In the genomic region with DNA sequence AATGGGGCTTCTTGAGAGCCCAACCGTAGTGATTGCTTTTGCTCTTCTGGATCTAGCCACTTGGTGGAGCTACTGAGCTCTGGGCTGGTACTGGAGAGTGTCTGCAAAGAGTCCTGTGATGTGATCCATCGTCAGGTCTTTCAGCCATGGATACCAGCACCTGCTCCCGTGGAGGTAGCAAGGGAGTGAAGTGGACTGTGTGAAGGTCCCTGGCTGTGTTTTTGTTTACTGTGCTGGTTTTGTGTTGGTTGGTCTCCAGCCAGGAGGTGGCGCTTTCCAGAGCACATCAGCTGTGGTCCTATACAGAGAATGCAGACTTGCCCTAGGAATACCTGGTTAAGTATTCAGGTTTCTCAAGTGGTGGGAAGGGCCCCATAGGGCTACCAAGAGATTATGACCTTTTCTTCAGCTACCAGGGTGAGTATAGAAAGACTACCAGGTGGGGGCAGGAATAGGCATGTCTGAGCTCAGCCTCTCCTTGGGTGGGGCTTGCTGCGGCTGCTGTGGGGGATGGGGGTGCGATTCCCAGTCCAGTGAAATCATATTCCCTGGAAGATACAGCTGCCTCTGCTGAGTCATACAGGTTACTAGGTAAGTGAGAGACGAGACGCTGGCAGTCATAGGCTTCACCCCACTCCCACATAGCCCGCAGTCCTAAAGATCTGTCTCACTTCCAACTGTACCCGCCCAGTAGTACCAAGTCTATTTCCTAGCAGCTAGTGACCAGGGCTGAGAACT, we compare ENCODE assay signal across 14 cellular contexts.
DNase-seq lines count a peak whose midpoint lies in the region; ATAC-seq and TF ChIP-seq lines count a peak whose summit lies in the region.
"Had no signal": no experiment of that assay in that cellular context is flagged by ENCODE, and none has a peak within 500 bp of the region (broad histone marks: within the 10 kb centered on the region; RNA-seq: fewer than 3 reads in every experiment).

No MANE protein-coding gene starts in this region.

- H3K9me3 Mint-ChIP-seq in GM23338 = peaks cover 7% of the 10 kb centered on the region; the same call in 1 of the 3 replicates
- H3K9me3 Mint-ChIP-seq in Calu3 (ENCODE audit: low read depth, unreplicated experiment) = peaks cover 8% of the 10 kb centered on the region
- H3K9me3 Mint-ChIP-seq in activated CD4-positive, alpha-beta T cell treated with anti-CD3 and anti-CD28 coated beads for 36 hours (ENCODE audit: low read depth) = peaks cover 22% of the 10 kb centered on the region

- H3K4me3 ChIP-seq in AG09309 (ENCODE audit: control insufficient read depth, low read depth, low read length) (no peak overlapping the region), GM23338 (no peak overlapping the region), RWPE2 (ENCODE audit: severe bottlenecking) (no peak overlapping the region), fibroblast of pulmonary artery (replicated peaks; ENCODE audit: low read depth, low read length) (no peak overlapping the region)
- H3K4me3 ChIP-seq: BLaER1 had no signal

- intact Hi-C loops in Calu3 (cut with micrococcal nuclease; ENCODE audit: unreplicated experiment) = no loop called here
- intact Hi-C loops in activated CD4-positive, alpha-beta T cell treated with anti-CD3 and anti-CD28 coated beads for 36 hours (cut with DNase I, micrococcal nuclease) = no loop called here

- no peaks in the 10 kb centered on the region for H3F3A ChIP-seq in GM23338 (replicated peaks; ENCODE audit: low read depth)

- H3K36me3 ChIP-seq in GM23338 (ENCODE audit: insufficient read depth) = no peaks in the 10 kb centered on the region
- H3K36me3 ChIP-seq in RWPE2 (ENCODE audit: low read depth) = no peaks in the 10 kb centered on the region
- H3K36me3 ChIP-seq: BLaER1 had no signal

- H3K27me3 ChIP-seq in GM23338 (ENCODE audit: insufficient read depth) (no peaks in the 10 kb centered on the region), RWPE2 (ENCODE audit: insufficient read depth, poor library complexity, severe bottlenecking) (no peaks in the 10 kb centered on the region)
- H3K27me3 ChIP-seq: BLaER1 had no signal

- peak overlapping the region; percentile 87 for H2AFZ ChIP-seq in GM23338

- peaks cover 3% of the 10 kb centered on the region; the same call in 1 of the 2 replicates for H3K9me2 ChIP-seq in GM23338 (ENCODE audit: insufficient read depth)

- no peak overlapping the region for H3K4me3 Mint-ChIP-seq in GM23338
- H3K4me3 Mint-ChIP-seq in Calu3 (ENCODE audit: low read depth, unreplicated experiment) = no peak overlapping the region
- no peak overlapping the region for H3K4me3 Mint-ChIP-seq in activated CD4-positive, alpha-beta T cell treated with anti-CD3 and anti-CD28 coated beads for 36 hours
- H3K4me3 Mint-ChIP-seq: activated CD4-positive, alpha-beta memory T cell treated with anti-CD3 and anti-CD28 coated beads for 36 hours; activated naive CD8-positive, alpha-beta T cell treated with anti-CD3 and anti-CD28 coated beads for 36 hours; immature natural killer cell had no signal

- CTCF ChIA-PET in Calu3 (lab: Charles Lee) = no interaction called here
- CTCF ChIA-PET in activated CD4-positive, alpha-beta T cell treated with anti-CD3 and anti-CD28 coated beads for 36 hours (lab: Charles Lee) = interaction anchor here (0.9 kb wide), 1 partner anchor 13 kb away, joined by 3 read pairs; no protein-coding TSS in a partner anchor

- peaks cover 5% of the 10 kb centered on the region for H3K9me3 ChIP-seq in RWPE2 (ENCODE audit: severe bottlenecking)

- no TSS peak for BruUV-seq in Calu3 (replicated peaks; lab: Mats Ljungman, UMichigan)

- DNase-seq in AG09309 (ENCODE audit: low read depth) (no peak), GM23338 (ENCODE audit: low spot score) (peak; percentile 69), RWPE2 (ENCODE audit: low spot score) (peak; percentile 89), fibroblast of pulmonary artery (ENCODE audit: low read depth) (no peak), Calu3 (no peak), NCI-H2196 treated with DMSO at 0.1 percent for 48 hours (lab: John Stamatoyannopoulos, UW; ENCODE audit: unreplicated experiment) (no peak)
- DNase-seq in activated CD4-positive, alpha-beta T cell treated with anti-CD3 and anti-CD28 coated beads for 36 hours = no peak
- DNase-seq: activated CD4-positive, alpha-beta memory T cell treated with anti-CD3 and anti-CD28 coated beads for 36 hours; activated naive CD8-positive, alpha-beta T cell treated with anti-CD3 and anti-CD28 coated beads for 36 hours; immature natural killer cell; small intestine had no signal

- H3K27ac ChIP-seq in GM23338 (ENCODE audit: low read depth) (no peak overlapping the region), RWPE2 (ENCODE audit: poor library complexity, severe bottlenecking) (peak overlapping the region; percentile 51)
- H3K27ac ChIP-seq: BLaER1 had no signal

- H3K4me1 Mint-ChIP-seq in GM23338 = peaks cover 12% of the 10 kb centered on the region
- H3K4me1 Mint-ChIP-seq in Calu3 (ENCODE audit: low read depth, unreplicated experiment) = no peaks in the 10 kb centered on the region
- H3K4me1 Mint-ChIP-seq in activated CD4-positive, alpha-beta T cell treated with anti-CD3 and anti-CD28 coated beads for 36 hours = no peaks in the 10 kb centered on the region
- H3K4me1 Mint-ChIP-seq: activated naive CD8-positive, alpha-beta T cell treated with anti-CD3 and anti-CD28 coated beads for 36 hours; immature natural killer cell had no signal

- H3K4me2 ChIP-seq in GM23338 = no peak overlapping the region
- H3K4me2 ChIP-seq: BLaER1 had no signal

- TF ChIP-seq CTCF in AG09309 (IDR thresholded peaks at IDR 0.05; ENCODE audit: control insufficient read depth, insufficient read depth, low read depth, low read length, missing control alignments) (peak; percentile 20), GM23338 (conservative IDR thresholded peaks at IDR 0.05; ENCODE audit: low read depth in 2 of 2) (peak; percentile 71 to 87), RWPE2 (IDR thresholded peaks at IDR 0.05; ENCODE audit: poor library complexity, severe bottlenecking) (peak; percentile 56), fibroblast of pulmonary artery (IDR thresholded peaks at IDR 0.05; ENCODE audit: low read length, missing control alignments) (peak; percentile 28), Calu3 (IDR thresholded peaks at IDR 0.05; ENCODE audit: unreplicated experiment) (no peak)

- ATAC-seq in GM23338 (peak; percentile 90), RWPE2 (ENCODE audit: low read depth) (peak; percentile 98), GM21390 (IDR thresholded peaks at IDR 0.05; ENCODE audit: unreplicated experiment) (no peak)
- no peak for ATAC-seq in activated CD4-positive, alpha-beta T cell treated with anti-CD3 and anti-CD28 coated beads for 36 hours
- ATAC-seq: HepG2 had no signal

- no peaks in the 10 kb centered on the region for H3K4me1 ChIP-seq in GM23338 (ENCODE audit: insufficient read depth)
- peaks cover 11% of the 10 kb centered on the region for H3K4me1 ChIP-seq in RWPE2 (ENCODE audit: insufficient read depth, poor library complexity, severe bottlenecking)

- H4K20me1 ChIP-seq in GM23338 (replicated peaks; ENCODE audit: insufficient read depth) = no peaks in the 10 kb centered on the region
- H4K20me1 ChIP-seq: BLaER1 had no signal

- H3K36me3 Mint-ChIP-seq in GM23338 (ENCODE audit: low read depth) = peaks cover 3% of the 10 kb centered on the region; the same call in 1 of the 3 replicates
- H3K36me3 Mint-ChIP-seq in Calu3 (ENCODE audit: insufficient read depth, unreplicated experiment) = no peaks in the 10 kb centered on the region
- no peaks in the 10 kb centered on the region for H3K36me3 Mint-ChIP-seq in activated CD4-positive, alpha-beta T cell treated with anti-CD3 and anti-CD28 coated beads for 36 hours (ENCODE audit: low read depth)
- H3K36me3 Mint-ChIP-seq: activated CD4-positive, alpha-beta memory T cell treated with anti-CD3 and anti-CD28 coated beads for 36 hours; activated naive CD8-positive, alpha-beta T cell treated with anti-CD3 and anti-CD28 coated beads for 36 hours had no signal

- no peak overlapping the region for H3K27ac Mint-ChIP-seq in GM23338
- H3K27ac Mint-ChIP-seq in Calu3 (ENCODE audit: unreplicated experiment) = no peak overlapping the region
- no peak overlapping the region for H3K27ac Mint-ChIP-seq in activated CD4-positive, alpha-beta T cell treated with anti-CD3 and anti-CD28 coated beads for 36 hours
- H3K27ac Mint-ChIP-seq: activated CD4-positive, alpha-beta memory T cell treated with anti-CD3 and anti-CD28 coated beads for 36 hours; activated naive CD8-positive, alpha-beta T cell treated with anti-CD3 and anti-CD28 coated beads for 36 hours; immature natural killer cell had no signal

- no peaks in the 10 kb centered on the region for H3K79me2 ChIP-seq in GM23338 (replicated peaks; ENCODE audit: insufficient read depth)

- H3K27me3 Mint-ChIP-seq in GM23338 (ENCODE audit: insufficient read depth, low read depth, poor library complexity) = peaks cover 7% of the 10 kb centered on the region
- H3K27me3 Mint-ChIP-seq in Calu3 (ENCODE audit: unreplicated experiment) = no peaks in the 10 kb centered on the region
- no peaks in the 10 kb centered on the region for H3K27me3 Mint-ChIP-seq in activated CD4-positive, alpha-beta T cell treated with anti-CD3 and anti-CD28 coated beads for 36 hours
- H3K27me3 Mint-ChIP-seq: activated CD4-positive, alpha-beta memory T cell treated with anti-CD3 and anti-CD28 coated beads for 36 hours; activated naive CD8-positive, alpha-beta T cell treated with anti-CD3 and anti-CD28 coated beads for 36 hours had no signal

- POLR2A ChIA-PET in activated CD4-positive, alpha-beta T cell treated with anti-CD3 and anti-CD28 coated beads for 36 hours (lab: Charles Lee) = no interaction called here

TF ChIP-seq in GM23338, 12 proteins besides CTCF, POLR2A, EP300 and RAD21 (continues in another document):
- no peak for TF ChIP-seq ZNF331 (CRISPR knock-in tag; IDR thresholded peaks at IDR 0.05; ENCODE audit: low read depth)

Comparison
In these comparisons a context has a peak if more than half of its experiments do, and no peak if none do; other contexts are left out.
1. DNase-seq: peak in GM23338 (single experiment) and RWPE2 (single experiment); none in AG09309 (single experiment), fibroblast of pulmonary artery (single experiment), Calu3 (single experiment), NCI-H2196 treated with DMSO at 0.1 percent for 48 hours (single experiment) and activated CD4-positive, alpha-beta T cell treated with anti-CD3 and anti-CD28 coated beads for 36 hours (single experiment).
2. ATAC-seq: peak in GM23338 (single experiment) and RWPE2 (single experiment); none in GM21390 (single experiment) and activated CD4-positive, alpha-beta T cell treated with anti-CD3 and anti-CD28 coated beads for 36 hours (single experiment).